In the genomic region with DNA sequence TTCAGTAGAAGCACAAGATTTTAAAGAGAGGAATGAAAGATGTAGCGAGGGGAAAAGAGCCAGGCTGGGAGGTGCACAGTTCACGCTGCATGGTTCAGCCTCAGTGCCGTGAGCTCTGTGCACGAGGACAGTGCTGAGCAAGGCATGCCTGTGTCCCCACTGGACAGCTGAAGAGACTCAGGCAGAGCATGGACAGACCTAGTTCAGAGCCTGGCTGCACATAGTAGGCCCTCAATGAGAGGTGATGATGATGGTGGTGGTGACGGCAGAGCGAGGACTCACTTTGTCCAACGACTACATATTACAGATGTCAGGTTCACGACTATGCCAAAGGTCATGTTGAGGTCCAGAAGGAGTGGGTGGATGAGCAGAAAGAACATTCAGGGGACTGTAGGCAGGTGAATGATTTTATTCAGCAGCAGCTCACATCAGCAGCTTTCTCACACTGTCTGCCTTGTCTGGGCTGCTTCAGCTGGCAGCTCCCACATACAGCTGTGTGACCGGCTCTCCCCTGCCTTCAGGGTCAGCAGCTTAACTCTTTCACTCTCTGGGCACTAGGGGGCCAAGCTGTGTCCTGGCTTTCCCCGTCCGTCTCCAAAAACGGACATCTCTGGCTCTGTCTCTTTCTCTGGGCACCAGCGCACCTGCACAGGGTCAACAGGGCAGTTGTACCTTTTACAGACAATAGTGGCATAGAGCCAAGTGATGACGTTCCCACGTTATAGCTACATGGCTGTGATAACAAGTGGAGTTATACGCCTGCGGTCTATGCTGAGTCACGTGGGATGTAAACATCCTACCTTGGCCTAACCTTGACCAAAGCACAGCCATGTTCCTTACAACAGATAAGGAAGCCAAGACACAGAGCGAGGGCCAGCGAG, we compare ENCODE assay signal across 8 cellular contexts.
DNase-seq lines count a peak whose midpoint lies in the region; ATAC-seq and TF ChIP-seq lines count a peak whose summit lies in the region.

No MANE protein-coding gene starts in this region.

- H3K4me1 ChIP-seq in osteoblast (ENCODE audit: insufficient read depth, low read length): no peaks in the 10 kb centered on the region

- H3K27me3 Mint-ChIP-seq in activated naive CD8-positive, alpha-beta T cell treated with anti-CD3 and anti-CD28 coated beads for 36 hours: no peaks in the 10 kb centered on the region

- H3K27ac ChIP-seq in osteoblast (ENCODE audit: low read depth, low read length): no peak overlapping the region

- H4K20me1 ChIP-seq in osteoblast (ENCODE audit: insufficient read depth, low read length): no peaks in the 10 kb centered on the region

- no peaks in the 10 kb centered on the region for H3K36me3 Mint-ChIP-seq in activated naive CD8-positive, alpha-beta T cell treated with anti-CD3 and anti-CD28 coated beads for 36 hours

- H3K36me3 ChIP-seq in osteoblast (ENCODE audit: insufficient read depth, low read length): no peaks in the 10 kb centered on the region

- no peak overlapping the region for H3K4me2 ChIP-seq in osteoblast (ENCODE audit: insufficient read depth, low read length)

- H3K4me1 Mint-ChIP-seq in activated naive CD8-positive, alpha-beta T cell treated with anti-CD3 and anti-CD28 coated beads for 36 hours: no peaks in the 10 kb centered on the region

- DNase-seq in Daoy (ENCODE audit: low read depth) (peak; percentile 54), NCI-H2029 (lab: John Stamatoyannopoulos, UW) (peak; percentile 61), choroid plexus epithelial cell (ENCODE audit: low read depth) (peak; percentile 41), osteoblast (ENCODE audit: insufficient read length, low spot score, missing footprints) (peak; percentile 52), SKM-1 treated with dmso at 0.1 percent for 144 hours (lab: John Stamatoyannopoulos, UW; ENCODE audit: unreplicated experiment) (no peak)
- no peak for DNase-seq in activated naive CD8-positive, alpha-beta T cell treated with anti-CD3 and anti-CD28 coated beads for 36 hours
- no peak for DNase-seq in stimulated activated CD4-positive, alpha-beta T cell treated with anti-CD3 and anti-CD28 coated beads, Interleukin-15, amount 100 ng/mL, for 24 hours

- peaks cover 41% of the 10 kb centered on the region for H3K27me3 ChIP-seq in osteoblast (ENCODE audit: insufficient read depth, low read length)

- H3K79me2 ChIP-seq in osteoblast (ENCODE audit: insufficient read depth, low read length): no peaks in the 10 kb centered on the region

- H3K4me3 ChIP-seq in choroid plexus epithelial cell (ENCODE audit: low read depth, low read length): no peak overlapping the region
- H3K4me3 ChIP-seq in osteoblast (ENCODE audit: insufficient read depth, low read length): no peak overlapping the region

- ATAC-seq in GM21528 (IDR thresholded peaks at IDR 0.05; ENCODE audit: low FRiP score, unreplicated experiment): no peak

- TF ChIP-seq CTCF in choroid plexus epithelial cell (conservative IDR thresholded peaks at IDR 0.05; ENCODE audit: low read depth, low read length) (peak; percentile 49), osteoblast (IDR thresholded peaks at IDR 0.05; ENCODE audit: extremely low read depth, low read depth, low read length) (peak; percentile 42)

- H3K4me3 Mint-ChIP-seq in activated naive CD8-positive, alpha-beta T cell treated with anti-CD3 and anti-CD28 coated beads for 36 hours: no peak overlapping the region

- no peak overlapping the region for H2AFZ ChIP-seq in osteoblast (ENCODE audit: low read length)

- H3K9me3 Mint-ChIP-seq in activated naive CD8-positive, alpha-beta T cell treated with anti-CD3 and anti-CD28 coated beads for 36 hours: no peaks in the 10 kb centered on the region

- no peaks in the 10 kb centered on the region for H3K9me3 ChIP-seq in osteoblast (ENCODE audit: low read depth, low read length)

- H3K27ac Mint-ChIP-seq in activated naive CD8-positive, alpha-beta T cell treated with anti-CD3 and anti-CD28 coated beads for 36 hours: no peak overlapping the region

Comparison
In these comparisons a context has a peak if more than half of its experiments do, and no peak if none do; other contexts are left out.
1. DNase-seq: peak in Daoy (single experiment), NCI-H2029 (single experiment), choroid plexus epithelial cell (single experiment) and osteoblast (single experiment); none in activated naive CD8-positive, alpha-beta T cell treated with anti-CD3 and anti-CD28 coated beads for 36 hours (single experiment), SKM-1 treated with dmso at 0.1 percent for 144 hours (single experiment) and stimulated activated CD4-positive, alpha-beta T cell treated with anti-CD3 and anti-CD28 coated beads, Interleukin-15, amount 100 ng/mL, for 24 hours (single experiment).